Comparison of ENCODE assay signal across 9 cellular contexts in the genomic region with DNA sequence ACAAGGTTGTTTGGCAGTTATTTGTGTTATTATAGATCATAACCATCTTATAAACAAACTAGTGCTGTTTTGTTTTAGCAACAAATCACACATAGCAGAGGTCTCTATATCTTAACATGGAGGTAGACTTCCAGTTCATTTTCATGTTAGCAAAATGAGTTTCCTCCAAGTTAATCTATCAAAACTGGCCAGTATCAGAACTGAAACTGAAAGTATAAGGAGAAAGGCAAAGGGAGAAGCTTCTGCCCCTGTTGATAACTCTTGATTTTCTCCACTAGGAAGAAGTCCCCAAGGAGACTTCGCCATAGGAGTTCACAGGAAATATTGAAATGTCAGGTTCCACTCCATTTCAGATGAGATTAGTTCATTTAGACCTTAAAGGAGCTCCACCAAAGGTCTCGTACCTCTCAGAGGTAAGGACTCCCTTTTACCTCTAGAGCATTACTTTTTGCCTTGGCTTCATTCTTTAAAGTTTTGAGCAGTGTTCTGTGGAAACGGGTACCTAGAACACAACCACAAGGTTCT. TPM values are rescaled to one million over a fixed set of nuclear protein-coding genes. Genes with fewer than 3 reads are reported as not detected.
A peak's percentile ranks its signal among the peaks of the same experiment; 100 is the strongest.
DNase-seq lines count a peak whose midpoint lies in the region; ATAC-seq and TF ChIP-seq lines count a peak whose summit lies in the region.
"Had no signal": no experiment of that assay in that cellular context is flagged by ENCODE, and none has a peak within 500 bp of the region (broad histone marks: within the 10 kb centered on the region; RNA-seq: fewer than 3 reads in every experiment).

No MANE protein-coding gene starts in this region.

- H3K27me3 ChIP-seq in upper lobe of right lung = no peaks in the 10 kb centered on the region

- peak overlapping the region; percentile 89 for H3K27ac ChIP-seq in upper lobe of right lung

- intact Hi-C loops in left colon (cut with DNase I, micrococcal nuclease) (no loop called here), upper lobe of right lung (cut with DNase I) (no loop called here), head of caudate nucleus (cut with DNase I) (no loop called here)

- no peaks in the 10 kb centered on the region for H3K27me3 Mint-ChIP-seq in activated naive CD4-positive, alpha-beta T cell treated with anti-CD3 and anti-CD28 coated beads, Interleukin-2, amount 10 ng/mL, durations not matched to agents 7 days and 5 days
- H3K27me3 Mint-ChIP-seq in activated CD4-positive, alpha-beta memory T cell treated with anti-CD3 and anti-CD28 coated beads, Interleukin-2, amount 10 ng/mL, durations not matched to agents 7 days and 5 days = no peaks in the 10 kb centered on the region

- POLR2A ChIA-PET in activated CD4-positive, alpha-beta memory T cell treated with anti-CD3 and anti-CD28 coated beads, Interleukin-2, amount 10 ng/mL, durations not matched to agents 7 days and 5 days (lab: Charles Lee) = interaction anchor here (0.8 to 5.1 kb wide), 15 partner anchors 10 to 146 kb away, joined by 3 to 31 read pairs (median 4); a partner anchor contains a TSS

- CTCF ChIA-PET in activated naive CD4-positive, alpha-beta T cell treated with anti-CD3 and anti-CD28 coated beads, Interleukin-2, amount 10 ng/mL, durations not matched to agents 7 days and 5 days (lab: Charles Lee) = interaction anchor here (1.1 to 1.6 kb wide), 4 partner anchors 38 to 135 kb away, joined by 3 to 5 read pairs (median 4); no protein-coding TSS in a partner anchor
- CTCF ChIA-PET in activated CD4-positive, alpha-beta memory T cell treated with anti-CD3 and anti-CD28 coated beads, Interleukin-2, amount 10 ng/mL, durations not matched to agents 7 days and 5 days (lab: Charles Lee) = interaction anchor here (0.5 to 2.1 kb wide), 10 partner anchors 8 to 1659 kb away, joined by 3 to 7 read pairs (median 4); no protein-coding TSS in a partner anchor

- ATAC-seq in left colon (peak; percentile 28), upper lobe of right lung (no peak), HG02610 (IDR thresholded peaks at IDR 0.05; ENCODE audit: unreplicated experiment) (no peak)
- ATAC-seq: sciatic nerve had no signal

- H3K36me3 ChIP-seq in upper lobe of right lung = peaks cover 10% of the 10 kb centered on the region

- H3K4me1 Mint-ChIP-seq in activated naive CD4-positive, alpha-beta T cell treated with anti-CD3 and anti-CD28 coated beads, Interleukin-2, amount 10 ng/mL, durations not matched to agents 7 days and 5 days = peaks cover 36% of the 10 kb centered on the region
- peaks cover 32% of the 10 kb centered on the region for H3K4me1 Mint-ChIP-seq in activated CD4-positive, alpha-beta memory T cell treated with anti-CD3 and anti-CD28 coated beads, Interleukin-2, amount 10 ng/mL, durations not matched to agents 7 days and 5 days

- H3K4me3 ChIP-seq in upper lobe of right lung = peak overlapping the region; percentile 93

- no peaks in the 10 kb centered on the region for H3K9me3 ChIP-seq in upper lobe of right lung

- peak overlapping the region; percentile 80 for H3K4me3 Mint-ChIP-seq in activated naive CD4-positive, alpha-beta T cell treated with anti-CD3 and anti-CD28 coated beads, Interleukin-2, amount 10 ng/mL, durations not matched to agents 7 days and 5 days
- H3K4me3 Mint-ChIP-seq in activated CD4-positive, alpha-beta memory T cell treated with anti-CD3 and anti-CD28 coated beads, Interleukin-2, amount 10 ng/mL, durations not matched to agents 7 days and 5 days = peak overlapping the region; percentile 79

- peaks cover 15% of the 10 kb centered on the region for H3K4me1 ChIP-seq in upper lobe of right lung

- peaks cover 29% of the 10 kb centered on the region for H3K36me3 Mint-ChIP-seq in activated naive CD4-positive, alpha-beta T cell treated with anti-CD3 and anti-CD28 coated beads, Interleukin-2, amount 10 ng/mL, durations not matched to agents 7 days and 5 days
- H3K36me3 Mint-ChIP-seq in activated CD4-positive, alpha-beta memory T cell treated with anti-CD3 and anti-CD28 coated beads, Interleukin-2, amount 10 ng/mL, durations not matched to agents 7 days and 5 days (ENCODE audit: low read depth) = peaks cover 36% of the 10 kb centered on the region

- TF ChIP-seq CTCF in upper lobe of right lung (IDR thresholded peaks at IDR 0.05) = no peak

- DNase-seq in activated naive CD4-positive, alpha-beta T cell treated with anti-CD3 and anti-CD28 coated beads, Interleukin-2, amount 10 ng/mL, durations not matched to agents 7 days and 5 days = no peak
- no peak for DNase-seq in activated naive CD4-positive, alpha-beta T cell (lab: John Stamatoyannopoulos, UW)
- no peak for DNase-seq in activated CD4-positive, alpha-beta memory T cell treated with anti-CD3 and anti-CD28 coated beads, Interleukin-2, amount 10 ng/mL, durations not matched to agents 7 days and 5 days
- DNase-seq in left colon = no peak
- DNase-seq in upper lobe of right lung = no peak
- no peak for DNase-seq in NCI-H774 (lab: John Stamatoyannopoulos, UW)
- DNase-seq in head of caudate nucleus = no peak

- peak overlapping the region; percentile 90 for H3K27ac Mint-ChIP-seq in activated naive CD4-positive, alpha-beta T cell treated with anti-CD3 and anti-CD28 coated beads, Interleukin-2, amount 10 ng/mL, durations not matched to agents 7 days and 5 days
- H3K27ac Mint-ChIP-seq in activated CD4-positive, alpha-beta memory T cell treated with anti-CD3 and anti-CD28 coated beads, Interleukin-2, amount 10 ng/mL, durations not matched to agents 7 days and 5 days = peak overlapping the region; percentile 85

- H3K9me3 Mint-ChIP-seq in activated naive CD4-positive, alpha-beta T cell treated with anti-CD3 and anti-CD28 coated beads, Interleukin-2, amount 10 ng/mL, durations not matched to agents 7 days and 5 days = no peaks in the 10 kb centered on the region
- H3K9me3 Mint-ChIP-seq in activated CD4-positive, alpha-beta memory T cell treated with anti-CD3 and anti-CD28 coated beads, Interleukin-2, amount 10 ng/mL, durations not matched to agents 7 days and 5 days = no peaks in the 10 kb centered on the region

RNA-seq across cellular contexts. Expression of a gene that starts 1.1 kb away (rescaled TPM):
- 10 to 100 TPM; 26.7 to 29.4 TPM for total RNA-seq in activated CD4-positive, alpha-beta memory T cell treated with anti-CD3 and anti-CD28 coated beads, Interleukin-2, amount 10 ng/mL, durations not matched to agents 7 days and 5 days
- 10 to 100 TPM; 28.8 to 31.1 TPM for total RNA-seq in left colon
- 32.7 TPM for total RNA-seq in upper lobe of right lung

RNA-seq across cellular contexts. Expression of a gene that starts 1.4 kb away (rescaled TPM):
- 10 to 100 TPM; 58.3 to 60.6 TPM for total RNA-seq in activated CD4-positive, alpha-beta memory T cell treated with anti-CD3 and anti-CD28 coated beads, Interleukin-2, amount 10 ng/mL, durations not matched to agents 7 days and 5 days
- total RNA-seq in left colon (10 to 100 TPM; 27.7 to 32.0 TPM), upper lobe of right lung (49.1 TPM)

RNA-seq across cellular contexts. Expression of a gene that starts 31.0 kb away (rescaled TPM):
- total RNA-seq in activated CD4-positive, alpha-beta memory T cell treated with anti-CD3 and anti-CD28 coated beads, Interleukin-2, amount 10 ng/mL, durations not matched to agents 7 days and 5 days = 100 to 1,000 TPM; 308 to 313 TPM
- total RNA-seq in left colon = 10 to 100 TPM; 60.8 to 77.8 TPM
- total RNA-seq in upper lobe of right lung = 120 TPM

RNA-seq across cellular contexts. Expression of a gene that starts 39.0 kb away (rescaled TPM):
- total RNA-seq in activated CD4-positive, alpha-beta memory T cell treated with anti-CD3 and anti-CD28 coated beads, Interleukin-2, amount 10 ng/mL, durations not matched to agents 7 days and 5 days = 100 to 1,000 TPM; 150 to 153 TPM
- total RNA-seq in left colon (10 to 100 TPM; 47.6 to 50.9 TPM), upper lobe of right lung (54.1 TPM)

RNA-seq across cellular contexts. Expression of a gene that starts 48.0 kb away (rescaled TPM):
- total RNA-seq in activated CD4-positive, alpha-beta memory T cell treated with anti-CD3 and anti-CD28 coated beads, Interleukin-2, amount 10 ng/mL, durations not matched to agents 7 days and 5 days = not detected
- total RNA-seq in left colon = not detected
- not detected for total RNA-seq in upper lobe of right lung
- total RNA-seq: sciatic nerve had no signal
